34 cellular contexts compared by ENCODE assay signal in the genomic region with DNA sequence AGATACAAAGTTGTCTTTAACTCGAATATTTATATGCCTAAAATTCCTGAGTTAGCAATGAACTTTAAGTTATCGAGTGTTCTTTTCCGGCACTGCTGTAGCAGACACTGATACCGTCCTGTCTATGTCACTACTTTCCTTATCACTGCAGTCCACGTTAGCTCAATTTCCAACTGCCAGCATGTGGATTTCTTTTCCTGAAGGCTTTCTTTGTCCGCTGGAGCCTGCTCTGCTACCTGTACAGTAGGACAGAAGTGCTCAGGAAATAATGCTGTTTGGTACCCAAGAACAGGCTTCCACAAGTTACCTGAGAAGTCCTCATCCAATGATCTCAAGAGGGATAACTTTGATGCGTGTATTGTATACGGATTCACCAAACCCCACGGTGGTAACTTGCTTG.
"Had no signal": no experiment of that assay in that cellular context is flagged by ENCODE, and none has a peak within 500 bp of the region (broad histone marks: within the 10 kb centered on the region; RNA-seq: fewer than 3 reads in every experiment).

No MANE protein-coding gene starts in this region.

- H3K4me3 Mint-ChIP-seq: activated B cell treated with CpG ODN at 0.5 μM for 24 hours; activated CD4-positive, alpha-beta memory T cell treated with anti-CD3 and anti-CD28 coated beads, Interleukin-2, amount 10 ng/mL, durations not matched to agents 7 days and 5 days; activated CD8-positive, alpha-beta memory T cell treated with anti-CD3 and anti-CD28 coated beads, Interleukin-2, amount 10 ng/mL, durations not matched to agents 7 days and 5 days; activated naive CD4-positive, alpha-beta T cell treated with anti-CD3 and anti-CD28 coated beads, Interleukin-2, amount 10 ng/mL, durations not matched to agents 7 days and 5 days; activated naive CD8-positive, alpha-beta T cell; activated naive CD8-positive, alpha-beta T cell treated with anti-CD3 and anti-CD28 coated beads, Interleukin-2, amount 50 U/mL, for 24 hours; brain had no signal

- ATAC-seq: activated CD8-positive, alpha-beta memory T cell treated with anti-CD3 and anti-CD28 coated beads, Interleukin-2, amount 10 ng/mL, durations not matched to agents 7 days and 5 days; activated naive CD8-positive, alpha-beta T cell treated with anti-CD3 and anti-CD28 coated beads, Interleukin-2, amount 50 U/mL, for 24 hours had no signal

- H3K27ac ChIP-seq: VCaP had no signal

- FAIRE-seq: bronchial epithelial cell had no signal

- H3K4me1 Mint-ChIP-seq: activated B cell treated with CpG ODN at 0.5 μM for 24 hours; activated CD4-positive, alpha-beta memory T cell treated with anti-CD3 and anti-CD28 coated beads, Interleukin-2, amount 10 ng/mL, durations not matched to agents 7 days and 5 days; activated CD8-positive, alpha-beta memory T cell treated with anti-CD3 and anti-CD28 coated beads, Interleukin-2, amount 10 ng/mL, durations not matched to agents 7 days and 5 days; activated naive CD4-positive, alpha-beta T cell treated with anti-CD3 and anti-CD28 coated beads, Interleukin-2, amount 10 ng/mL, durations not matched to agents 7 days and 5 days; activated naive CD8-positive, alpha-beta T cell treated with anti-CD3 and anti-CD28 coated beads, Interleukin-2, amount 50 U/mL, for 24 hours; brain had no signal

- H3K27me3 Mint-ChIP-seq: activated B cell treated with CpG ODN at 0.5 μM for 24 hours; activated CD4-positive, alpha-beta memory T cell treated with anti-CD3 and anti-CD28 coated beads, Interleukin-2, amount 10 ng/mL, durations not matched to agents 7 days and 5 days; activated CD8-positive, alpha-beta memory T cell treated with anti-CD3 and anti-CD28 coated beads, Interleukin-2, amount 10 ng/mL, durations not matched to agents 7 days and 5 days; activated naive CD4-positive, alpha-beta T cell treated with anti-CD3 and anti-CD28 coated beads, Interleukin-2, amount 10 ng/mL, durations not matched to agents 7 days and 5 days; activated naive CD8-positive, alpha-beta T cell; activated naive CD8-positive, alpha-beta T cell treated with anti-CD3 and anti-CD28 coated beads, Interleukin-2, amount 50 U/mL, for 24 hours had no signal

- H3K9me3 Mint-ChIP-seq: activated CD4-positive, alpha-beta memory T cell treated with anti-CD3 and anti-CD28 coated beads, Interleukin-2, amount 10 ng/mL, durations not matched to agents 7 days and 5 days; activated naive CD4-positive, alpha-beta T cell treated with anti-CD3 and anti-CD28 coated beads, Interleukin-2, amount 10 ng/mL, durations not matched to agents 7 days and 5 days; brain had no signal

- DNase-seq: activated B cell treated with CpG ODN at 0.5 μM for 24 hours; activated CD4-positive, alpha-beta memory T cell treated with anti-CD3 and anti-CD28 coated beads, Interleukin-2, amount 10 ng/mL, durations not matched to agents 7 days and 5 days; activated CD4-positive, alpha-beta T cell treated with anti-CD3 and anti-CD28 coated beads for 4 hours; activated CD4-positive, CD25-positive, alpha-beta regulatory T cell treated with anti-CD3 and anti-CD28 coated beads, Interleukin-2, amount 50 U/mL, for 72 hours; activated CD8-positive, alpha-beta memory T cell treated with anti-CD3 and anti-CD28 coated beads for 24 hours; activated CD8-positive, alpha-beta memory T cell treated with anti-CD3 and anti-CD28 coated beads, Interleukin-2, amount 10 ng/mL, durations not matched to agents 7 days and 5 days; activated CD8-positive, alpha-beta memory T cell treated with anti-CD3 and anti-CD28 coated beads, Interleukin-2, amount 50 U/mL, for 48 hours; activated effector memory CD4-positive, alpha-beta T cell treated with Interleukin-2 at 50 U/mL for 16 hours; activated naive CD4-positive, alpha-beta T cell treated with anti-CD3 and anti-CD28 coated beads, Interleukin-2, amount 10 ng/mL, durations not matched to agents 7 days and 5 days; activated naive CD8-positive, alpha-beta T cell treated with anti-CD3 and anti-CD28 coated beads, Interleukin-2, amount 50 U/mL, for 24 hours; activated T-cell treated with anti-CD3 and anti-CD28 coated beads, Interleukin-2, amount 50 U/mL, for 48 hours; anterior cingulate cortex; caudate nucleus; cerebellar nuclear complex; Karpas-422; NCI-H1048; NCI-H187; NCI-H2029 treated with DMSO at 0.1 percent for 48 hours; NCI-H2107; NCI-H2171; NCI-H2227 treated with DMSO at 0.1 percent for 48 hours; NCI-H446; NCI-H510A treated with DMSO at 0.1 percent for 48 hours; NCI-H748 treated with DMSO at 0.1 percent for 48 hours; NK-92 treated with Interleukin-12 subunit alpha and Interleukin-12 subunit beta, amount 100 ng/mL, for 24 hours; Right ventricle myocardium superior; SW 1271; T-helper 1 cell; T-helper 2 cell; T-helper 9 cell had no signal

- H3K27ac Mint-ChIP-seq: activated B cell treated with CpG ODN at 0.5 μM for 24 hours; activated CD4-positive, alpha-beta memory T cell treated with anti-CD3 and anti-CD28 coated beads, Interleukin-2, amount 10 ng/mL, durations not matched to agents 7 days and 5 days; activated CD8-positive, alpha-beta memory T cell treated with anti-CD3 and anti-CD28 coated beads, Interleukin-2, amount 10 ng/mL, durations not matched to agents 7 days and 5 days; activated naive CD4-positive, alpha-beta T cell treated with anti-CD3 and anti-CD28 coated beads, Interleukin-2, amount 10 ng/mL, durations not matched to agents 7 days and 5 days; activated naive CD8-positive, alpha-beta T cell; activated naive CD8-positive, alpha-beta T cell treated with anti-CD3 and anti-CD28 coated beads, Interleukin-2, amount 50 U/mL, for 24 hours; brain had no signal

- H3K36me3 Mint-ChIP-seq: activated CD8-positive, alpha-beta memory T cell treated with anti-CD3 and anti-CD28 coated beads, Interleukin-2, amount 10 ng/mL, durations not matched to agents 7 days and 5 days; activated naive CD4-positive, alpha-beta T cell treated with anti-CD3 and anti-CD28 coated beads, Interleukin-2, amount 10 ng/mL, durations not matched to agents 7 days and 5 days; activated naive CD8-positive, alpha-beta T cell; brain had no signal
